Comparison of ENCODE assay signal across 8 cellular contexts in the genomic region with DNA sequence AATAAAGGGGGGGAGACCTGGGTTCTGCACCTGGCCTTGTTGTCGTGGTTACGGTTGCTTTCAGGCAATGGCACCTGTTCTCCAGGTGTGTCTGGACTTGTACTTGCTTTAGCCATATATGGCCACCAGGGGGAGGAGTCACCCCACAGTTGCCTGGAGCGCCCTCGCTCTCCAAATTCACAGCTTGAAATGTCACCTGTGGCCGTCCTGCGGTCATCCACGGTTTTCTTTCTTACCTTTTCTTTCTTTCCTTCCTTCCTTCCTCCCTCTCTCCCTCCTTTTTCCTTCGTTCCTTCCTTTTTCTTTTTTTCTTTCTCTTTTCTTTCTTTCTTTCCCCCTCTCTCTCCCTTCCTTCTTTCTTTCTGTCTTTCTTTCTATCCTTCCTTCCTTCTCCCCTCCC.
DNase-seq lines count a peak whose midpoint lies in the region; ATAC-seq and TF ChIP-seq lines count a peak whose summit lies in the region.

No MANE protein-coding gene starts in this region.

- no peaks in the 10 kb centered on the region for H3K27me3 ChIP-seq in NT2/D1 (ENCODE audit: insufficient read depth, insufficient read length)

- peaks cover 0 to 7% of the 10 kb centered on the region in 2 donors for H3K4me1 Mint-ChIP-seq in natural killer cell
- peaks cover 3 to 6% of the 10 kb centered on the region in 2 donors for H3K4me1 Mint-ChIP-seq in natural killer cell treated with Interleukin-12 subunit alpha and Interleukin-12 subunit beta and Interleukin-15 and Interleukin-18, amount 100 ng/mL, for 72 hours (ENCODE audit: low read depth in 2 of 2)

- peak; percentile 75 for TF ChIP-seq CTCF in natural killer cell (IDR thresholded peaks at IDR 0.05)

- no peaks in the 10 kb centered on the region for H3K9me3 ChIP-seq in NT2/D1 (ENCODE audit: insufficient read depth, low read length)

- H3K4me3 Mint-ChIP-seq in natural killer cell: no peak overlapping the region
- no peak overlapping the region for H3K4me3 Mint-ChIP-seq in natural killer cell treated with Interleukin-12 subunit alpha and Interleukin-12 subunit beta and Interleukin-15 and Interleukin-18, amount 100 ng/mL, for 72 hours

- intact Hi-C loops in natural killer cell (cut with micrococcal nuclease): no loop called here

- H3K36me3 Mint-ChIP-seq in natural killer cell: no peaks in the 10 kb centered on the region
- no peaks in the 10 kb centered on the region for H3K36me3 Mint-ChIP-seq in natural killer cell treated with Interleukin-12 subunit alpha and Interleukin-12 subunit beta and Interleukin-15 and Interleukin-18, amount 100 ng/mL, for 72 hours

- H3K4me1 ChIP-seq in NT2/D1 (ENCODE audit: insufficient read depth, insufficient read length): no peaks in the 10 kb centered on the region

- H3K27me3 Mint-ChIP-seq in natural killer cell (ENCODE audit: low read depth in 2 of 2): peaks cover 0 to 4% of the 10 kb centered on the region in 2 donors
- H3K27me3 Mint-ChIP-seq in natural killer cell treated with Interleukin-12 subunit alpha and Interleukin-12 subunit beta and Interleukin-15 and Interleukin-18, amount 100 ng/mL, for 72 hours: peaks cover 0 to 3% of the 10 kb centered on the region in 2 donors

- no peak overlapping the region for H3K4me3 ChIP-seq in NT2/D1 (ENCODE audit: insufficient read length, low read depth)

- H3K36me3 ChIP-seq in NT2/D1 (ENCODE audit: insufficient read depth, insufficient read length, low read length): no peaks in the 10 kb centered on the region

- no peaks in the 10 kb centered on the region for H3K9me3 Mint-ChIP-seq in natural killer cell
- H3K9me3 Mint-ChIP-seq in natural killer cell treated with Interleukin-12 subunit alpha and Interleukin-12 subunit beta and Interleukin-15 and Interleukin-18, amount 100 ng/mL, for 72 hours: no peaks in the 10 kb centered on the region

- no peak overlapping the region for H3K9ac ChIP-seq in NT2/D1 (ENCODE audit: insufficient read length, low read depth)

- ATAC-seq in natural killer cell: peak; percentile 71 to 87 (median 71)
- no peak for ATAC-seq in natural killer cell treated with Interleukin-12 subunit alpha and Interleukin-12 subunit beta and Interleukin-15 and Interleukin-18, amount 100 ng/mL, for 72 hours
- peak; percentile 90 for ATAC-seq in HG03442 (IDR thresholded peaks at IDR 0.05; ENCODE audit: unreplicated experiment)

- DNase-seq in natural killer cell: peak; percentile 38
- DNase-seq in natural killer cell treated with Interleukin-12 subunit alpha and Interleukin-12 subunit beta and Interleukin-15 and Interleukin-18, amount 100 ng/mL, for 72 hours (ENCODE audit: low spot score): no peak
- DNase-seq in NT2/D1 (ENCODE audit: low read depth, low spot score): peak; percentile 57
- peak; percentile 34 to 59 for DNase-seq in activated T-cell treated with anti-CD3 and anti-CD28 coated beads, Interleukin-2, amount 50 U/mL, for 48 hours
- peak; percentile 61 for DNase-seq in germinal center (ENCODE audit: low spot score)
- peak; percentile 66 for DNase-seq in stimulated activated CD4-positive, alpha-beta T cell treated with anti-CD3 and anti-CD28 coated beads, Interleukin-15, amount 100 ng/mL, for 24 hours
- no peak for DNase-seq in Ammon's horn (ENCODE audit: low spot score)

- H3K27ac Mint-ChIP-seq in natural killer cell: no peak overlapping the region
- H3K27ac Mint-ChIP-seq in natural killer cell treated with Interleukin-12 subunit alpha and Interleukin-12 subunit beta and Interleukin-15 and Interleukin-18, amount 100 ng/mL, for 72 hours: no peak overlapping the region

Comparison
In these comparisons a context has a peak if more than half of its experiments do, and no peak if none do; other contexts are left out.
1. ATAC-seq: peak in natural killer cell (3 of 3) and HG03442 (single experiment); none in natural killer cell treated with Interleukin-12 subunit alpha and Interleukin-12 subunit beta and Interleukin-15 and Interleukin-18, amount 100 ng/mL, for 72 hours (0 of 2).
2. DNase-seq: peak in natural killer cell (single experiment), NT2/D1 (single experiment), activated T-cell treated with anti-CD3 and anti-CD28 coated beads, Interleukin-2, amount 50 U/mL, for 48 hours (2 of 2), germinal center (single experiment) and stimulated activated CD4-positive, alpha-beta T cell treated with anti-CD3 and anti-CD28 coated beads, Interleukin-15, amount 100 ng/mL, for 24 hours (single experiment); none in natural killer cell treated with Interleukin-12 subunit alpha and Interleukin-12 subunit beta and Interleukin-15 and Interleukin-18, amount 100 ng/mL, for 72 hours (single experiment) and Ammon's horn (single experiment).